In genomic region chr19:18991050-18991449, GRCh38 we compare ENCODE assay signal across 23 cellular contexts. TPM values are rescaled to one million over a fixed set of nuclear protein-coding genes. Genes with fewer than 3 reads are reported as not detected.
DNase-seq lines count a peak whose midpoint lies in the region; ATAC-seq, FAIRE-seq and TF ChIP-seq lines count a peak whose summit lies in the region.
"Had no signal": no experiment of that assay in that cellular context is flagged by ENCODE, and none has a peak within 500 bp of the region (broad histone marks: within the 10 kb centered on the region; RNA-seq: fewer than 3 reads in every experiment).

No MANE protein-coding gene starts in this region.

- in situ Hi-C loops in K562 (cut with MboI), result no loop called here

- DNase-seq in H7 (peak; percentile 35), K562 (ENCODE audit: extremely low read depth in 1 of 4, low spot score in 3 of 4) (no peak), cardiac muscle cell (ENCODE audit: low read depth in 1 of 2, low spot score in 1 of 2) (peak in 1 of 2 donors; percentile 9), osteoblast (ENCODE audit: insufficient read length, low spot score, missing footprints) (peak; percentile 50), DMS 273 (lab: John Stamatoyannopoulos, UW; ENCODE audit: unreplicated experiment) (no peak)
- DNase-seq: AML-193; CD4-positive, alpha-beta T cell; DMS53; NCI-H1048; NCI-H1417; NCI-H1694; NCI-H2029 treated with DMSO at 0.1 percent for 48 hours; NCI-H2227 treated with DMSO at 0.1 percent for 48 hours; NCI-H526 treated with DMSO at 0.1 percent for 48 hours; RPMI8226; SIG-M5 had no signal

- H2AFZ ChIP-seq in K562 (ENCODE audit: low read depth, low read length), result no peak overlapping the region
- no peak overlapping the region for H2AFZ ChIP-seq in osteoblast (ENCODE audit: low read length)

- no peaks in the 10 kb centered on the region for H3K9me3 ChIP-seq in K562 (replicated peaks; ENCODE audit: control insufficient read depth, insufficient read depth, low read depth, low read length)
- H3K9me3 ChIP-seq in cardiac muscle cell (ENCODE audit: low read depth), result no peaks in the 10 kb centered on the region
- H3K9me3 ChIP-seq in osteoblast (ENCODE audit: low read depth, low read length), result no peaks in the 10 kb centered on the region
- H3K9me3 ChIP-seq: A549; BLaER1 treated with 17β-estradiol and CSF1 and Interleukin-3, amounts not matched to agents 10 nM and 100 nM had no signal

- no peak for TF ChIP-seq RAD21 in K562 (CRISPR knock-in tag; conservative IDR thresholded peaks at IDR 0.05 in 1 of 2, IDR thresholded peaks at IDR 0.05 in 1 of 2)

- WGBS in K562 (ENCODE audit: insufficient coverage, low coverage, missing lambda C conversion rate), result 85% methylated on average over 15 of the region's 16 CpGs

- peaks cover 0 to 9% of the 10 kb centered on the region in 2 experiments; a peak in 1 of 5 replicates for H3K4me1 ChIP-seq in K562 (replicated peaks in 1 of 2; ENCODE audit: control insufficient read depth in 2 of 2, insufficient read depth in 2 of 2, low read length in 2 of 2)
- peaks cover 1% of the 10 kb centered on the region for H3K4me1 ChIP-seq in cardiac muscle cell (ENCODE audit: low read depth)
- H3K4me1 ChIP-seq in osteoblast (ENCODE audit: insufficient read depth, low read length), result peaks cover 5% of the 10 kb centered on the region
- H3K4me1 ChIP-seq: A549 had no signal

- no peak overlapping the region for H3K9ac ChIP-seq in K562 (ENCODE audit: insufficient read depth in 1 of 2, low read depth in 2 of 2, low read length in 2 of 2)

- H3K9me1 ChIP-seq in K562 (ENCODE audit: control insufficient read depth, insufficient read depth, low read length), result no peaks in the 10 kb centered on the region

- no TSS peak for BruUV-seq in K562 (replicated peaks; lab: Mats Ljungman, UMichigan)

- TF ChIP-seq CTCF in K562 (IDR thresholded peaks at IDR 0.05 in 2 of 3, conservative IDR thresholded peaks at IDR 0.05 in 1 of 3; ENCODE audit: insufficient read depth in 2 of 3, low read depth in 1 of 3, low read length in 3 of 3), result no peak
- TF ChIP-seq CTCF in cardiac muscle cell (IDR thresholded peaks at IDR 0.05; ENCODE audit: low read depth, low read length), result no peak
- TF ChIP-seq CTCF in osteoblast (IDR thresholded peaks at IDR 0.05; ENCODE audit: extremely low read depth, low read depth, low read length), result no peak

- CTCF ChIA-PET in K562 (lab: Yijun Ruan, JAX; ENCODE audit: low intra/inter-chr PET ratio), result interaction anchor here (0.5 kb wide), 1 partner anchor 15 kb away, joined by 6 read pairs; no protein-coding TSS in a partner anchor

- TF ChIP-seq EP300 in K562 (IDR thresholded peaks at IDR 0.05; ENCODE audit: low read length), result no peak

- no peak for ATAC-seq in K562
- ATAC-seq in GM18867 (IDR thresholded peaks at IDR 0.05; ENCODE audit: unreplicated experiment), result no peak
- ATAC-seq in GM18505 (IDR thresholded peaks at IDR 0.05; ENCODE audit: unreplicated experiment), result no peak
- ATAC-seq: A549 had no signal

- H3K4me3 ChIP-seq in H7 (ENCODE audit: insufficient read depth, low read depth, low read length), result no peak overlapping the region
- H3K4me3 ChIP-seq in K562, result no peak overlapping the region
- H3K4me3 ChIP-seq in cardiac muscle cell, result no peak overlapping the region
- H3K4me3 ChIP-seq in osteoblast (ENCODE audit: insufficient read depth, low read length), result no peak overlapping the region
- H3K4me3 ChIP-seq: A549; BLaER1 treated with 17β-estradiol and CSF1 and Interleukin-3, amounts not matched to agents 10 nM and 100 nM; SK-N-MC had no signal

- no peak for FAIRE-seq in K562 (lab: Jason Lieb, UNC)
- FAIRE-seq: A549, D721Med had no signal

- TF ChIP-seq POLR2A in K562 (conservative IDR thresholded peaks at IDR 0.05), result no peak
- no peak for TF ChIP-seq POLR2A in GM18505 (IDR thresholded peaks at IDR 0.05; ENCODE audit: borderline replicate concordance, extremely low read depth, insufficient read depth, insufficient read length)

- H3K27ac ChIP-seq in K562 (ENCODE audit: extremely low read depth, low read depth, low read length) (no peak overlapping the region), cardiac muscle cell (peak overlapping the region; percentile 6), osteoblast (ENCODE audit: low read depth, low read length) (no peak overlapping the region)
- H3K27ac ChIP-seq: A549; BLaER1 treated with 17β-estradiol and CSF1 and Interleukin-3, amounts not matched to agents 10 nM and 100 nM; HL-60; SK-N-MC had no signal

- H4K20me1 ChIP-seq in K562 (replicated peaks; ENCODE audit: control insufficient read depth, insufficient read depth, low read length) (peaks cover 7% of the 10 kb centered on the region; the same call in 1 of the 2 replicates), osteoblast (ENCODE audit: insufficient read depth, low read length) (peaks cover 9% of the 10 kb centered on the region)

- H3K79me2 ChIP-seq in K562 (ENCODE audit: control insufficient read depth, insufficient read depth, low read length), result no peaks in the 10 kb centered on the region
- no peaks in the 10 kb centered on the region for H3K79me2 ChIP-seq in osteoblast (ENCODE audit: insufficient read depth, low read length)

- POLR2A ChIA-PET in K562 (lab: Yijun Ruan, JAX), result interaction anchor here (1.1 kb wide), 1 partner anchor 24 kb away, joined by 3 read pairs; no protein-coding TSS in a partner anchor

- intact Hi-C loops in K562 (cut with micrococcal nuclease), result no loop called here

- H3K27me3 ChIP-seq in H7 (ENCODE audit: control insufficient read depth, insufficient read depth, low read length), result no peaks in the 10 kb centered on the region
- no peaks in the 10 kb centered on the region; a peak in 1 of 5 replicates for H3K27me3 ChIP-seq in K562 (ENCODE audit: control insufficient read depth in 2 of 2, insufficient read depth in 2 of 2, low read length in 2 of 2)
- H3K27me3 ChIP-seq in cardiac muscle cell, result no peaks in the 10 kb centered on the region
- no peaks in the 10 kb centered on the region for H3K27me3 ChIP-seq in osteoblast (ENCODE audit: insufficient read depth, low read length)
- H3K27me3 ChIP-seq: BLaER1 treated with 17β-estradiol and CSF1 and Interleukin-3, amounts not matched to agents 10 nM and 100 nM had no signal

- H3K36me3 ChIP-seq in H7 (replicated peaks; ENCODE audit: control insufficient read depth, insufficient read depth, low read length) (peaks cover 24% of the 10 kb centered on the region), K562 (ENCODE audit: control insufficient read depth, insufficient read depth, low read length) (peaks cover 48% of the 10 kb centered on the region; the same call in 2 of the 3 replicates), cardiac muscle cell (peaks cover 23% of the 10 kb centered on the region), osteoblast (ENCODE audit: insufficient read depth, low read length) (peaks cover 33% of the 10 kb centered on the region)

- H3K4me2 ChIP-seq in K562 (ENCODE audit: insufficient read depth, low read length), result no peak overlapping the region
- no peak overlapping the region for H3K4me2 ChIP-seq in osteoblast (ENCODE audit: insufficient read depth, low read length)
- H3K4me2 ChIP-seq: A549; BLaER1 treated with 17β-estradiol and CSF1 and Interleukin-3, amounts not matched to agents 10 nM and 100 nM had no signal

RNA-seq across cellular contexts. Expression of gene SUGP2, which starts 42.3 kb away (rescaled TPM):
- 54.5 and 79.0 TPM in 2 replicates for total RNA-seq in H7 (2014; rRNA removed; shearing (Covaris generic))
- total RNA-seq in K562 (2011; cell fraction: chromatin; rRNA removed; ENCODE audit: low replicate concordance), result 383 and 414 TPM in 2 replicates
- total RNA-seq in K562 (2011; cell fraction: nucleolus; rRNA removed), result 210 and 215 TPM in 2 replicates
- total RNA-seq in K562 (2011; cell fraction: nucleoplasm; rRNA removed), result 214 and 219 TPM in 2 replicates
- total RNA-seq in K562 (2014; rRNA removed), result 50.6 and 61.7 TPM in 2 replicates
- total RNA-seq in K562 (2014; rRNA removed; fragmentation: Illumina TruSeq; extraction: Trizol), result 63.1 and 70.8 TPM in 2 replicates
- total RNA-seq in K562 (2015; rRNA removed; fragmentation: Illumina TruSeq; extraction: Trizol), result 60.5 and 61.8 TPM in 2 replicates
- 96.4 and 97.5 TPM in 2 replicates for total RNA-seq in K562 (2021)
- 101 and 135 TPM in 2 replicates for polyA plus RNA-seq in K562 (2011; rRNA removed)
- 49.7 and 83.6 TPM in 2 replicates for polyA plus RNA-seq in K562 (2011; cell fraction: cytosol; rRNA removed)
- polyA plus RNA-seq in K562 (2011; cell fraction: nucleus; rRNA removed), result 318 and 368 TPM in 2 replicates
- polyA plus RNA-seq in K562 (2012), result 73.8 and 103 TPM in 2 replicates
- polyA plus RNA-seq in K562 (2014; fragmentation: Illumina TruSeq; extraction: Trizol), result 82.8 and 89.9 TPM in 2 replicates
- polyA plus RNA-seq in K562 (2014; fragmentation: Nextera tagmentation; extraction: Ambion mirVana), result 10 to 100 TPM; 13.1 to 22.6 TPM
- 93.0 and 120 TPM in 2 replicates for polyA plus RNA-seq in K562 (2014; rRNA removed)
- 58.5 and 77.2 TPM in 2 replicates for polyA minus RNA-seq in K562 (2011; rRNA and poly(A)+ RNA removed)
- polyA minus RNA-seq in K562 (2011; cell fraction: cytosol; rRNA and poly(A)+ RNA removed), result 32.1 and 32.5 TPM in 2 replicates
- 80.9 and 135 TPM in 2 replicates for polyA minus RNA-seq in K562 (2011; cell fraction: nucleus; rRNA and poly(A)+ RNA removed)
- total RNA-seq in cardiac muscle cell, result 90.1 and 126 TPM in 2 replicates
- 120 and 145 TPM in 2 replicates for polyA plus RNA-seq in cardiac muscle cell
- 32.7 and 33.7 TPM in 2 replicates for total RNA-seq in osteoblast

RNA-seq across cellular contexts. Expression of gene ARMC6, which starts 42.4 kb away (rescaled TPM):
- total RNA-seq in H7 (2014; rRNA removed; shearing (Covaris generic)), result 69.4 and 100.0 TPM in 2 replicates
- 30.4 and 88.7 TPM in 2 replicates for total RNA-seq in K562 (2011; cell fraction: chromatin; rRNA removed; ENCODE audit: low replicate concordance)
- 63.9 and 75.1 TPM in 2 replicates for total RNA-seq in K562 (2011; cell fraction: nucleolus; rRNA removed)
- total RNA-seq in K562 (2011; cell fraction: nucleoplasm; rRNA removed), result 40.5 and 41.2 TPM in 2 replicates
- total RNA-seq in K562 (2014; rRNA removed) (93.4 and 116 TPM in 2 replicates), K562 (2014; rRNA removed; fragmentation: Illumina TruSeq; extraction: Trizol) (25.9 and 40.9 TPM in 2 replicates), K562 (2015; rRNA removed; fragmentation: Illumina TruSeq; extraction: Trizol) (62.3 and 63.9 TPM in 2 replicates), K562 (2021) (69.2 and 73.4 TPM in 2 replicates), cardiac muscle cell (34.6 and 42.2 TPM in 2 replicates), osteoblast (30.9 and 38.4 TPM in 2 replicates)
- polyA plus RNA-seq in K562 (2011; rRNA removed) (38.1 and 47.1 TPM in 2 replicates), K562 (2014; fragmentation: Illumina TruSeq; extraction: Trizol) (63.6 and 75.5 TPM in 2 replicates), K562 (2014; fragmentation: Nextera tagmentation; extraction: Ambion mirVana) (1 to 10 TPM; 2.1 to 5.4 TPM), K562 (2014; rRNA removed) (65.4 and 76.3 TPM in 2 replicates), cardiac muscle cell (22.7 and 31.0 TPM in 2 replicates)
- 48.2 and 88.3 TPM in 2 replicates for polyA plus RNA-seq in K562 (2011; cell fraction: cytosol; rRNA removed)
- polyA plus RNA-seq in K562 (2011; cell fraction: nucleus; rRNA removed), result 48.6 and 65.2 TPM in 2 replicates
- 53.4 and 54.5 TPM in 2 replicates for polyA plus RNA-seq in K562 (2012)
- 23.4 and 39.5 TPM in 2 replicates for polyA minus RNA-seq in K562 (2011; rRNA and poly(A)+ RNA removed)
- 50.9 and 61.3 TPM in 2 replicates for polyA minus RNA-seq in K562 (2011; cell fraction: cytosol; rRNA and poly(A)+ RNA removed)
- 25.5 and 25.7 TPM in 2 replicates for polyA minus RNA-seq in K562 (2011; cell fraction: nucleus; rRNA and poly(A)+ RNA removed)

RNA-seq across cellular contexts. Expression of gene HOMER3, which starts 50.0 kb away (rescaled TPM):
- 25.1 and 35.7 TPM in 2 replicates for total RNA-seq in H7 (2014; rRNA removed; shearing (Covaris generic))
- 9.9 and 22.2 TPM in 2 replicates for total RNA-seq in K562 (2011; cell fraction: chromatin; rRNA removed; ENCODE audit: low replicate concordance)
- total RNA-seq in K562 (2011; cell fraction: nucleolus; rRNA removed), result 12.0 and 12.4 TPM in 2 replicates
- total RNA-seq in K562 (2011; cell fraction: nucleoplasm; rRNA removed), result 9.1 and 12.6 TPM in 2 replicates
- total RNA-seq in K562 (2014; rRNA removed) (4.2 and 6.8 TPM in 2 replicates), K562 (2014; rRNA removed; fragmentation: Illumina TruSeq; extraction: Trizol) (1.2 and 1.3 TPM in 2 replicates), K562 (2015; rRNA removed; fragmentation: Illumina TruSeq; extraction: Trizol) (1.5 and 2.7 TPM in 2 replicates), K562 (2021) (3.4 and 4.1 TPM in 2 replicates), cardiac muscle cell (55.8 and 62.7 TPM in 2 replicates), osteoblast (98.4 and 107 TPM in 2 replicates)
- polyA plus RNA-seq in K562 (2011; rRNA removed) (5.1 and 10.3 TPM in 2 replicates), K562 (2014; fragmentation: Illumina TruSeq; extraction: Trizol) (2.9 and 4.7 TPM in 2 replicates), K562 (2014; fragmentation: Nextera tagmentation; extraction: Ambion mirVana) (not detected), K562 (2014; rRNA removed) (3.7 and 6.4 TPM in 2 replicates), cardiac muscle cell (47.0 and 49.0 TPM in 2 replicates)
- 9.6 and 10.5 TPM in 2 replicates for polyA plus RNA-seq in K562 (2011; cell fraction: cytosol; rRNA removed)
- polyA plus RNA-seq in K562 (2011; cell fraction: nucleus; rRNA removed), result 9.2 and 20.4 TPM in 2 replicates
- polyA plus RNA-seq in K562 (2012), result 2.4 and 5.5 TPM in 2 replicates
- 2.5 and 2.9 TPM in 2 replicates for polyA minus RNA-seq in K562 (2011; rRNA and poly(A)+ RNA removed)
- 3.3 and 6.9 TPM in 2 replicates for polyA minus RNA-seq in K562 (2011; cell fraction: cytosol; rRNA and poly(A)+ RNA removed)
- polyA minus RNA-seq in K562 (2011; cell fraction: nucleus; rRNA and poly(A)+ RNA removed), result 3.4 and 8.3 TPM in 2 replicates

Comparison
In these comparisons a context has a peak if more than half of its experiments do, and no peak if none do; other contexts are left out.
1. DNase-seq: peak in H7 (single experiment) and osteoblast (single experiment); none in K562 (0 of 4) and DMS 273 (single experiment).